ENCODE assay signal across 14 cellular contexts in the genomic region with DNA sequence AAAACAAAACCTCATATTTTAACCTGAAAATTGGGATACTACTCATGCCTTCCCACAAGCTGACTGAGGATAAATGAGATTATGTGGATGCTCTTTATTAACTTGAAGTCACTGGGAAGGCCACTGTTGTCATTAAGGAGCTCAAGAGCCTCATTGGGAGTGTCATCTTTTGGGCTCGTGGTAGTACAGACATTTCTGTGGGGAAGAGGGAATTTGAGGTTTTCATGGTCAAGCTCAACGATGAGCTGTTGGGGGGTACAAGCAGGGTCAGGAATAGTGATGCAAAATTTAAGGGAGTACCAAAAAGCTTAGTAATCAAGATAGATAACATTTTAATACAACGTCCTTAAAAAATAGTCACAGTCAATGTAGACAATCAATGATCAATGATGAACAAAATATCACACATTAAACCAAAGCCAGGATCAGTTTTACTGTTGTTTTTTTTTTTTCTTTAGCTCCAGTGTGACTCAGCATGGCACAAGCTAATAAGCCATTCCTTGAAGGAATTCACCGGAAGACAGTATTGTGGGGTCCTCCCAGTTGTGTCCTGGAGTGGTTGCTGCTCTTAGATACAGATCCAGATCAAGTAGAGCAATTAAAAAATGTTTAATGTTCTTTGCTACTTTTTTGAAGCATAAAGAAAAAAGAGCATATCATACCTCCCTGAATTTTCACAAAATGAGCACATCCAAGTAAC.
"Had no signal": no experiment of that assay in that cellular context is flagged by ENCODE, and none has a peak within 500 bp of the region (broad histone marks: within the 10 kb centered on the region; RNA-seq: fewer than 3 reads in every experiment).

No MANE protein-coding gene starts in this region.

- H3K4me3 ChIP-seq: cardiac muscle cell, lower lobe of right lung, transverse colon, uterus had no signal

- H3K4me1 ChIP-seq: transverse colon, uterus had no signal

- H3K36me3 ChIP-seq: cardiac muscle cell, lower lobe of right lung, transverse colon, uterus had no signal

- H3K9me3 ChIP-seq: lower lobe of right lung, transverse colon, uterus had no signal

- DNase-seq: activated CD4-positive, alpha-beta T cell treated with anti-CD3 and anti-CD28 coated beads, Interleukin-2, amount 10 ng/mL, durations not matched to agents 24 days and 14 days; activated CD8-positive, alpha-beta memory T cell treated with anti-CD3 and anti-CD28 coated beads, Interleukin-2, amount 50 U/mL, for 4 hours; activated effector memory CD4-positive, alpha-beta T cell treated with Interleukin-2 at 50 U/mL for 16 hours; activated naive CD4-positive, alpha-beta T cell treated with anti-CD3 and anti-CD28 coated beads, Interleukin-2, amount 50 U/mL, for 16 hours; activated T-cell treated with anti-CD3 and anti-CD28 coated beads, Interleukin-2, amount 50 U/mL, for 48 hours; endodermal cell; foreskin keratinocyte; lower lobe of right lung; nucleus accumbens; stimulated activated naive CD8-positive, alpha-beta T cell treated with anti-CD3 and anti-CD28 coated beads, Interleukin-15, Interleukin-2, amounts not matched to agents 100 U/mL and 50 U/mL, for 24 hours; substantia nigra; transverse colon; uterus had no signal

- H3K27ac ChIP-seq: cardiac muscle cell, foreskin keratinocyte, lower lobe of right lung, transverse colon, uterus had no signal

- H3K27me3 ChIP-seq: cardiac muscle cell, foreskin keratinocyte, uterus had no signal
